21 cellular contexts compared by ENCODE assay signal in the genomic region with DNA sequence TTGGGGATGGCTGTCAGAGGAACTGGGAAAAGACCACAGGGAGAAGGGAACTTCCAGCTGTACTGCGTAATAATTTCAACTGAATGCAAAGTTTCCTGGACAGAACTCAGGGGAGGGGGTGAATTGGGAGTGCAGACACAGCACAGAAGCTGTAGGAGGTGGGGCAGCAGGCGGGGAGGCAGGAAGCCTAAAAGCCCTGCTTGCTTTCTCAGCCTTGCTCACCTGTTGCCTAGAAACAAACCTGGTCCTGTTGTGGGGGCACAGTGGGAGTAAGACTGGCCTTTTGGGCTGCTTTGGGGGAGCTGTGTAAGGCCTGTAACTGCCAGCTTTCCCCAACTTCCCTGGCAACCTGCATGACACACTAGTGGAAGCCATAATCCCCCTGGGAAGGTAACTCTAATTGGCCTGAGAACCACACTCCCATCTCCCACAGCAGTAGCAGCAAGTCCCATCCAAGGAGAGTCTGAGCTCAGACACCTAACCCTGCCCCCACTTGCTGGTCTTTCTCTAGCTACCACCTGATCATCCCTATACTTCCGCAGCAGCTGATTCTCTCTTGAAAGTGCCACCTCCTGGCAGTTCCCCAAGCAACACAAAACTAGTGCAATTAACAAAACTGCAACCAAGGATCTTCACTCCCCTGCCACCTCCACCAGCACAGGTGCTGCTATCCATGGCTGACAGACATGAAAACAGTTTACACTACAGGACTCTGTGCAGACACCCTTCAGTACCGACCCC.
"Had no signal": no experiment of that assay in that cellular context is flagged by ENCODE, and none has a peak within 500 bp of the region (broad histone marks: within the 10 kb centered on the region; RNA-seq: fewer than 3 reads in every experiment).

No MANE protein-coding gene starts in this region.

- H3K36me3 ChIP-seq: gastroesophageal sphincter, lower lobe of right lung, right lobe of liver, tibial artery had no signal

- ATAC-seq: gastroesophageal sphincter, left lobe of liver, lower lobe of right lung, right lobe of liver had no signal

- H3K27ac Mint-ChIP-seq: activated naive CD4-positive, alpha-beta T cell treated with anti-CD3 and anti-CD28 coated beads for 36 hours; immature natural killer cell; naive B cell; stimulated activated naive CD8-positive, alpha-beta T cell treated with anti-CD3 and anti-CD28 coated beads, Interleukin-15, Interleukin-2, amounts not matched to agents 100 ng/mL and 50 ng/mL, for 24 hours had no signal

- H3K27me3 Mint-ChIP-seq: naive B cell; stimulated activated naive CD8-positive, alpha-beta T cell treated with anti-CD3 and anti-CD28 coated beads, Interleukin-15, Interleukin-2, amounts not matched to agents 100 ng/mL and 50 ng/mL, for 24 hours had no signal

- H3K4me3 Mint-ChIP-seq: activated naive CD4-positive, alpha-beta T cell treated with anti-CD3 and anti-CD28 coated beads for 36 hours; immature natural killer cell; naive B cell; stimulated activated naive CD8-positive, alpha-beta T cell treated with anti-CD3 and anti-CD28 coated beads, Interleukin-15, Interleukin-2, amounts not matched to agents 100 ng/mL and 50 ng/mL, for 24 hours had no signal

- H3K36me3 Mint-ChIP-seq: naive B cell had no signal

- H3K4me1 ChIP-seq: gastroesophageal sphincter, lower lobe of right lung, right lobe of liver, tibial artery had no signal

- H3K9me3 ChIP-seq: right lobe of liver, tibial artery had no signal

- H3K4me3 ChIP-seq: gastroesophageal sphincter, lower lobe of right lung, right lobe of liver, skin epidermis, tibial artery had no signal

- H3K4me1 Mint-ChIP-seq: immature natural killer cell, naive B cell had no signal

- DNase-seq: activated CD4-positive, alpha-beta T cell treated with anti-CD3 and anti-CD28 coated beads, Interleukin-2, amount 50 U/mL, for 4 hours; activated CD8-positive, alpha-beta memory T cell treated with anti-CD3 and anti-CD28 coated beads, Interleukin-2, amount 50 U/mL, for 48 hours; activated naive CD4-positive, alpha-beta T cell treated with anti-CD3 and anti-CD28 coated beads for 36 hours; activated T-cell treated with anti-CD3 and anti-CD28 coated beads, Interleukin-2, amount 50 U/mL, for 48 hours; cerebellar nuclear complex; cortex of kidney; head of caudate nucleus; immature natural killer cell; lower lobe of right lung; naive B cell; posterior cingulate gyrus; right lobe of liver; stimulated activated CD4-positive, alpha-beta T cell treated with anti-CD3 and anti-CD28 coated beads, Interleukin-1b, Interleukin-23, amount 100 ng/mL, for 48 hours; substantia nigra; tibial artery had no signal

- H3K27me3 ChIP-seq: gastroesophageal sphincter, right lobe of liver, tibial artery had no signal

- H3K27ac ChIP-seq: epithelial cell of prostate, gastroesophageal sphincter, lower lobe of right lung, right lobe of liver, skin epidermis, tibial artery had no signal

- FAIRE-seq: TTC549 had no signal
